In genomic region chr2:130374587-130375290, GRCh38 we compare ENCODE assay signal across 11 cellular contexts. TPM values are rescaled to one million over a fixed set of nuclear protein-coding genes. Genes with fewer than 3 reads are reported as not detected.
DNase-seq lines count a peak whose midpoint lies in the region; FAIRE-seq and TF ChIP-seq lines count a peak whose summit lies in the region.
"Had no signal": no experiment of that assay in that cellular context is flagged by ENCODE, and none has a peak within 500 bp of the region (broad histone marks: within the 10 kb centered on the region; RNA-seq: fewer than 3 reads in every experiment).

No MANE protein-coding gene starts in this region.

- H3F3A ChIP-seq in OCI-LY1 (ENCODE audit: insufficient read depth, low read length): no peaks in the 10 kb centered on the region

- POLR2A ChIA-PET in endothelial cell of umbilical vein (lab: Charles Lee): no interaction called here

- BruUV-seq in endothelial cell of umbilical vein (replicated peaks; lab: Mats Ljungman, UMichigan): no TSS peak

- no peak overlapping the region for H2BK15ac ChIP-seq in neuronal stem cell (ENCODE audit: low read length)

- peak overlapping the region; percentile 98; the same call in 1 of the 2 replicates for H3K9ac ChIP-seq in OCI-LY1 (ENCODE audit: low read length)
- H3K9ac ChIP-seq in endothelial cell of umbilical vein (replicated peaks; ENCODE audit: extremely low read depth, insufficient read depth, low read length): no peak overlapping the region
- H3K9ac ChIP-seq in neuronal stem cell (ENCODE audit: low read depth, low read length, poor library complexity): no peak overlapping the region
- no peak overlapping the region for H3K9ac ChIP-seq in trophoblast cell (ENCODE audit: low read length)

- intact Hi-C loops in endothelial cell of umbilical vein (cut with micrococcal nuclease): no loop called here

- DNase-seq in T-helper 1 cell (no peak), endothelial cell of umbilical vein (ENCODE audit: low read depth, low spot score) (no peak), neuronal stem cell (ENCODE audit: low spot score) (no peak), WERI-Rb-1 (no peak), hippocampal formation (lab: John Stamatoyannopoulos, UW) (no peak), trophoblast cell (no peak)
- DNase-seq: 8988T; heart right ventricle; stimulated activated CD4-positive, alpha-beta T cell treated with anti-CD3 and anti-CD28 coated beads, Interleukin-4, amount 100 ng/mL, for 4 hours had no signal

- H4K91ac ChIP-seq in neuronal stem cell (ENCODE audit: low read depth, low read length, poor library complexity): no peak overlapping the region
- no peak overlapping the region for H4K91ac ChIP-seq in trophoblast cell (ENCODE audit: low read depth, low read length)

- H3K18ac ChIP-seq in neuronal stem cell (ENCODE audit: low read length) (peak overlapping the region; percentile 62), trophoblast cell (ENCODE audit: low read length) (no peak overlapping the region)

- no peak for TF ChIP-seq CTCF in OCI-LY1 (IDR thresholded peaks at IDR 0.05; ENCODE audit: low read length)
- TF ChIP-seq CTCF in endothelial cell of umbilical vein (IDR thresholded peaks at IDR 0.05; ENCODE audit: extremely low read depth in 1 of 2, insufficient read depth in 1 of 2, low read depth in 1 of 2, low read length in 2 of 2): no peak
- no peak for TF ChIP-seq CTCF in WERI-Rb-1 (IDR thresholded peaks at IDR 0.05; ENCODE audit: low read depth, low read length)

- CTCF ChIA-PET in endothelial cell of umbilical vein (lab: Charles Lee): interaction anchor here (2.3 kb wide), 1 partner anchor 19 kb away, joined by 15 read pairs; the partner anchor contains the start of gene PTPN18

- H3K4ac ChIP-seq in neuronal stem cell (ENCODE audit: low read length) (no peak overlapping the region), trophoblast cell (ENCODE audit: low read depth, low read length) (no peak overlapping the region)

- dilution Hi-C loops in endothelial cell of umbilical vein (cut with MboI; ENCODE audit: extremely low pct_ligation_motif_present, low sequenced_read_pairs): no loop called here

- no peak for FAIRE-seq in endothelial cell of umbilical vein (lab: Jason Lieb, UNC)

- H3K27ac ChIP-seq in OCI-LY1 (ENCODE audit: low read depth, low read length, poor library complexity, severe bottlenecking) (peak overlapping the region; percentile 92), endothelial cell of umbilical vein (ENCODE audit: insufficient read depth, low read depth, low read length) (no peak overlapping the region), neuronal stem cell (replicated peaks; ENCODE audit: low read length) (no peak overlapping the region), WERI-Rb-1 (no peak overlapping the region), trophoblast cell (ENCODE audit: low read depth, low read length) (no peak overlapping the region)

- peak overlapping the region; percentile 25 for H2BK5ac ChIP-seq in neuronal stem cell (ENCODE audit: low read length)
- H2BK5ac ChIP-seq in trophoblast cell (ENCODE audit: low read depth, low read length, poor library complexity): no peak overlapping the region

- peak overlapping the region; percentile 4 for H3K23ac ChIP-seq in neuronal stem cell (ENCODE audit: low read depth, low read length, poor library complexity)
- no peak overlapping the region for H3K23ac ChIP-seq in trophoblast cell (ENCODE audit: low read length)

- H3K9me2 ChIP-seq in OCI-LY1 (ENCODE audit: low read depth, low read length): no peaks in the 10 kb centered on the region

- H3K4me2 ChIP-seq in OCI-LY1 (ENCODE audit: low read length) (peak overlapping the region; percentile 84), endothelial cell of umbilical vein (ENCODE audit: insufficient read depth, low read length) (no peak overlapping the region), neuronal stem cell (ENCODE audit: insufficient read depth, low read length, poor library complexity, severe bottlenecking) (no peak overlapping the region), trophoblast cell (ENCODE audit: low read length) (no peak overlapping the region)

- H3K27me3 Mint-ChIP-seq in T-helper 1 cell treated with Interleukin-12 subunit alpha and Interleukin-12 subunit beta and Interleukin-4 antibody, amounts not matched to agents 30 μg/mL and 1 μg/mL, for 36 hours (ENCODE audit: low read depth): no peaks in the 10 kb centered on the region

- H2BK12ac ChIP-seq in neuronal stem cell (ENCODE audit: low read length): no peak overlapping the region
- H2BK12ac ChIP-seq in trophoblast cell (ENCODE audit: low read length): no peak overlapping the region

- H3K27ac Mint-ChIP-seq in T-helper 1 cell treated with Interleukin-12 subunit alpha and Interleukin-12 subunit beta and Interleukin-4 antibody, amounts not matched to agents 30 μg/mL and 1 μg/mL, for 36 hours: peak overlapping the region; percentile 73

- H2AFZ ChIP-seq in OCI-LY1 (ENCODE audit: low read length) (no peak overlapping the region), endothelial cell of umbilical vein (ENCODE audit: low read depth, low read length) (no peak overlapping the region), neuronal stem cell (ENCODE audit: low read length) (no peak overlapping the region), trophoblast cell (ENCODE audit: insufficient read depth, low read length, poor library complexity) (no peak overlapping the region)

- peaks cover 38% of the 10 kb centered on the region for H3K36me3 Mint-ChIP-seq in T-helper 1 cell treated with Interleukin-12 subunit alpha and Interleukin-12 subunit beta and Interleukin-4 antibody, amounts not matched to agents 30 μg/mL and 1 μg/mL, for 36 hours (ENCODE audit: low read depth)

- H3K79me1 ChIP-seq in neuronal stem cell (ENCODE audit: low read depth, low read length): no peaks in the 10 kb centered on the region
- peaks cover 11% of the 10 kb centered on the region for H3K79me1 ChIP-seq in trophoblast cell (ENCODE audit: low read length)

- peaks cover 4% of the 10 kb centered on the region for H3K9me3 Mint-ChIP-seq in T-helper 1 cell treated with Interleukin-12 subunit alpha and Interleukin-12 subunit beta and Interleukin-4 antibody, amounts not matched to agents 30 μg/mL and 1 μg/mL, for 36 hours

- H2AK5ac ChIP-seq in neuronal stem cell (ENCODE audit: low read depth, low read length): no peak overlapping the region
- H2AK5ac ChIP-seq in trophoblast cell (ENCODE audit: low read length): no peak overlapping the region

- H4K8ac ChIP-seq in neuronal stem cell (ENCODE audit: low read depth, low read length) (no peak overlapping the region), trophoblast cell (ENCODE audit: low read depth, low read length) (no peak overlapping the region)

- no CpG with 5 or more reads among the region's 9 CpGs for WGBS in neuronal stem cell (ENCODE audit: extremely low coverage in 2 of 2, insufficient read length in 2 of 2, insufficient replicate concordance in 1 of 2), 2 donors
- WGBS in trophoblast cell (ENCODE audit: extremely low coverage, insufficient coverage, insufficient read length): no CpG with 5 or more reads among the region's 9 CpGs

- TF ChIP-seq POLR2A in endothelial cell of umbilical vein (IDR thresholded peaks at IDR 0.05; ENCODE audit: low read depth, low read length): no peak

- H3K36me3 ChIP-seq in OCI-LY1 (ENCODE audit: insufficient read depth, low read length) (peaks cover 68% of the 10 kb centered on the region), endothelial cell of umbilical vein (ENCODE audit: control insufficient read depth in 2 of 2, extremely low read depth in 1 of 2, insufficient read depth in 2 of 2, low read length in 2 of 2) (no peaks in the 10 kb centered on the region), neuronal stem cell (replicated peaks in 1 of 2; ENCODE audit: control insufficient read depth in 2 of 2, insufficient read depth in 2 of 2, low read length in 2 of 2) (peaks cover 0 to 16% of the 10 kb centered on the region in 2 donors), WERI-Rb-1 (peaks cover 3% of the 10 kb centered on the region; the same call in 1 of the 2 replicates), trophoblast cell (ENCODE audit: control insufficient read depth in 1 of 2, insufficient read depth in 2 of 2, low read length in 2 of 2) (peaks cover 4 to 5% of the 10 kb centered on the region in 2 experiments)

- H3K14ac ChIP-seq in neuronal stem cell (ENCODE audit: low read length) (no peak overlapping the region), trophoblast cell (ENCODE audit: low read length) (no peak overlapping the region)

- H3K79me2 ChIP-seq in OCI-LY1 (ENCODE audit: insufficient read depth, low read length) (peaks cover 20% of the 10 kb centered on the region), endothelial cell of umbilical vein (ENCODE audit: control insufficient read depth, insufficient read depth, low read length) (peaks cover 5% of the 10 kb centered on the region), trophoblast cell (ENCODE audit: control insufficient read depth, insufficient read depth, low read length, poor library complexity) (peaks cover 8% of the 10 kb centered on the region)

- H3K4me1 ChIP-seq in OCI-LY1 (ENCODE audit: insufficient read depth, low read length, severe bottlenecking) (peaks cover 88% of the 10 kb centered on the region), endothelial cell of umbilical vein (ENCODE audit: control insufficient read depth, extremely low read depth, insufficient read depth, low read length) (peaks cover 14% of the 10 kb centered on the region), neuronal stem cell (ENCODE audit: control insufficient read depth in 2 of 2, insufficient read depth in 1 of 2, low read depth in 1 of 2, low read length in 2 of 2) (peaks cover 3 to 4% of the 10 kb centered on the region in 2 donors), trophoblast cell (ENCODE audit: control insufficient read depth in 1 of 2, insufficient read depth in 2 of 2, low read length in 2 of 2) (peaks cover 22 to 27% of the 10 kb centered on the region in 2 experiments)

- no peaks in the 10 kb centered on the region for H3K9me1 ChIP-seq in endothelial cell of umbilical vein (replicated peaks; ENCODE audit: control insufficient read depth, extremely low read depth, insufficient read depth, low read length)

- H4K20me1 ChIP-seq in OCI-LY1 (ENCODE audit: insufficient read depth, low read length) (no peaks in the 10 kb centered on the region), endothelial cell of umbilical vein (replicated peaks; ENCODE audit: control insufficient read depth, extremely low read depth, insufficient read depth, low read length) (no peaks in the 10 kb centered on the region)

- H3K4me1 Mint-ChIP-seq in T-helper 1 cell treated with Interleukin-12 subunit alpha and Interleukin-12 subunit beta and Interleukin-4 antibody, amounts not matched to agents 30 μg/mL and 1 μg/mL, for 36 hours (ENCODE audit: low read depth): peaks cover 64% of the 10 kb centered on the region

- H3K4me3 ChIP-seq in OCI-LY1 (ENCODE audit: low read depth, low read length, poor library complexity, severe bottlenecking) (peak overlapping the region; percentile 87), endothelial cell of umbilical vein (replicated peaks in 1 of 3; ENCODE audit: insufficient read depth in 1 of 3, low read depth in 1 of 3, low read length in 3 of 3) (no peak overlapping the region), neuronal stem cell (ENCODE audit: low read length in 2 of 2) (no peak overlapping the region), WERI-Rb-1 (ENCODE audit: low read depth, low read length) (no peak overlapping the region), trophoblast cell (ENCODE audit: low read depth, low read length) (no peak overlapping the region)
- H3K4me3 ChIP-seq: heart right ventricle had no signal

- no peaks in the 10 kb centered on the region for H3K27me3 ChIP-seq in OCI-LY1 (ENCODE audit: insufficient read depth, low read length)
- no peaks in the 10 kb centered on the region for H3K27me3 ChIP-seq in endothelial cell of umbilical vein (ENCODE audit: control insufficient read depth in 2 of 2, insufficient read depth in 2 of 2, low read length in 2 of 2)
- no peaks in the 10 kb centered on the region for H3K27me3 ChIP-seq in neuronal stem cell (ENCODE audit: control insufficient read depth in 3 of 3, insufficient read depth in 3 of 3, low read depth in 1 of 3, low read length in 3 of 3)
- H3K27me3 ChIP-seq in WERI-Rb-1 (ENCODE audit: insufficient read depth, low read depth, severe bottlenecking): no peaks in the 10 kb centered on the region
- H3K27me3 ChIP-seq in trophoblast cell (ENCODE audit: insufficient read depth, low read length): no peaks in the 10 kb centered on the region
- H3K27me3 ChIP-seq: heart right ventricle had no signal

- H3K9me3 ChIP-seq in OCI-LY1 (ENCODE audit: low read length) (no peaks in the 10 kb centered on the region), endothelial cell of umbilical vein (replicated peaks; ENCODE audit: control insufficient read depth, insufficient read depth, low read length) (no peaks in the 10 kb centered on the region), neuronal stem cell (replicated peaks in 1 of 2; ENCODE audit: control insufficient read depth in 2 of 2, insufficient read depth in 1 of 2, low read depth in 1 of 2, low read length in 2 of 2) (peaks cover 5% of the 10 kb centered on the region in 2 donors), WERI-Rb-1 (ENCODE audit: severe bottlenecking) (no peaks in the 10 kb centered on the region), trophoblast cell (ENCODE audit: insufficient read depth, low read depth, low read length) (no peaks in the 10 kb centered on the region)
- H3K9me3 ChIP-seq: heart right ventricle had no signal

- H2BK120ac ChIP-seq in neuronal stem cell (ENCODE audit: low read depth, low read length) (no peak overlapping the region), trophoblast cell (ENCODE audit: insufficient read depth, low read length, poor library complexity) (no peak overlapping the region)

- H3K4me3 Mint-ChIP-seq in T-helper 1 cell treated with Interleukin-12 subunit alpha and Interleukin-12 subunit beta and Interleukin-4 antibody, amounts not matched to agents 30 μg/mL and 1 μg/mL, for 36 hours: peak overlapping the region; percentile 48

- H4K12ac ChIP-seq in trophoblast cell (ENCODE audit: low read depth, low read length): no peak overlapping the region

RNA-seq across cellular contexts. Expression of gene PTPN18, which starts 18.9 kb away (rescaled TPM):
- 31.5 and 39.6 TPM in 2 replicates for total RNA-seq in endothelial cell of umbilical vein
- polyA plus RNA-seq in endothelial cell of umbilical vein: 38.3 and 39.4 TPM in 2 replicates
- 34.5 and 37.2 TPM in 2 replicates for polyA plus RNA-seq in endothelial cell of umbilical vein (2011; cell fraction: cytosol; rRNA removed)
- polyA plus RNA-seq in endothelial cell of umbilical vein (2011; cell fraction: nucleus; rRNA removed): 98.9 and 101 TPM in 2 replicates
- polyA plus RNA-seq in endothelial cell of umbilical vein (2012): 24.1 and 25.1 TPM in 2 replicates
- 37.1 and 53.9 TPM in 2 replicates for polyA minus RNA-seq in endothelial cell of umbilical vein
- 15.3 TPM for polyA minus RNA-seq in endothelial cell of umbilical vein (2011; cell fraction: cytosol; rRNA and poly(A)+ RNA removed)
- 34.6 and 42.5 TPM in 2 replicates for polyA minus RNA-seq in endothelial cell of umbilical vein (2011; cell fraction: nucleus; rRNA and poly(A)+ RNA removed)
- 24.7 TPM for polyA plus RNA-seq in neuronal stem cell (2013, experiment 1 of 2)
- 25.2 TPM for polyA plus RNA-seq in neuronal stem cell (2013, experiment 2 of 2)
- polyA plus RNA-seq in trophoblast cell (2013): 10.6 and 12.1 TPM in 2 replicates

RNA-seq across cellular contexts. Expression of gene IMP4, which starts 32.0 kb away (rescaled TPM):
- 63.1 and 74.0 TPM in 2 replicates for total RNA-seq in endothelial cell of umbilical vein
- polyA plus RNA-seq in endothelial cell of umbilical vein: 149 and 177 TPM in 2 replicates
- 121 TPM in 2 replicates for polyA plus RNA-seq in endothelial cell of umbilical vein (2011; cell fraction: cytosol; rRNA removed)
- 146 and 150 TPM in 2 replicates for polyA plus RNA-seq in endothelial cell of umbilical vein (2011; cell fraction: nucleus; rRNA removed)
- polyA plus RNA-seq in endothelial cell of umbilical vein (2012): 105 and 109 TPM in 2 replicates
- 55.9 and 60.7 TPM in 2 replicates for polyA minus RNA-seq in endothelial cell of umbilical vein
- 64.2 TPM for polyA minus RNA-seq in endothelial cell of umbilical vein (2011; cell fraction: cytosol; rRNA and poly(A)+ RNA removed)
- 40.5 and 56.9 TPM in 2 replicates for polyA minus RNA-seq in endothelial cell of umbilical vein (2011; cell fraction: nucleus; rRNA and poly(A)+ RNA removed)
- 49.5 TPM for polyA plus RNA-seq in neuronal stem cell (2013, experiment 1 of 2)
- 45.4 TPM for polyA plus RNA-seq in neuronal stem cell (2013, experiment 2 of 2)
- 46.6 and 47.8 TPM in 2 replicates for polyA plus RNA-seq in trophoblast cell (2013)
